8 cellular contexts compared by ENCODE assay signal in the genomic region with DNA sequence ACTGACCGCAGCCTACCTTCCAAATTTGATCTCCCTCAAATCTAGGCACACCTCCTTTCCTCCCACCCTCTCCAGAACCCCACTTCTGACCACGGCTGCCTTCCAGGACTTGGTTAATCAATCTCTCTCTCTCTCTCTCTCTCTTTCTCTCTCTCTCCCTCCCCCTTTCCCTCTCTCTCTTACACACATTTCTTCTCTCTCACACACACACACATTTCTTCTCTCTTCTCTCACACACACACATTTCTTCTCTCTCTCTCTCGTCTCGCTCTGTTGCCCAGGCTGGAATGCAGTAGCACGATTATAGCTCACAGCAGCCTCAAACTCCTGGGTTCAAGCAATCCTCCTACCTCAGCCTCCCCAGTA. TPM values are rescaled to one million over a fixed set of nuclear protein-coding genes. Genes with fewer than 3 reads are reported as not detected.
DNase-seq lines count a peak whose midpoint lies in the region; ATAC-seq, FAIRE-seq and TF ChIP-seq lines count a peak whose summit lies in the region.

No MANE protein-coding gene starts in this region.

- peaks cover 58% of the 10 kb centered on the region for H3K79me2 ChIP-seq in DOHH2 (ENCODE audit: control insufficient read depth, low read length)

- DNase-seq in HL-60 (ENCODE audit: low read depth in 1 of 2, low spot score in 1 of 2): no peak
- no peak for DNase-seq in chondrocyte (ENCODE audit: low spot score)
- DNase-seq in naive thymus-derived CD8-positive, alpha-beta T cell: no peak
- no peak for DNase-seq in NCI-H1048 (lab: John Stamatoyannopoulos, UW)
- no peak for DNase-seq in NCI-H2107 (lab: John Stamatoyannopoulos, UW)
- DNase-seq in NCI-H2081 treated with DMSO at 0.1 percent for 48 hours (lab: John Stamatoyannopoulos, UW): no peak
- no peak for DNase-seq in GM12892 (ENCODE audit: insufficient read length)

- H3K9me2 ChIP-seq in DOHH2 (replicated peaks; ENCODE audit: control insufficient read depth, low read length): no peaks in the 10 kb centered on the region

- peaks cover 4% of the 10 kb centered on the region for H3K36me3 Mint-ChIP-seq in chondrocyte (ENCODE audit: low read depth)
- H3K36me3 Mint-ChIP-seq in naive thymus-derived CD8-positive, alpha-beta T cell: no peaks in the 10 kb centered on the region

- no peaks in the 10 kb centered on the region for H3K27me3 Mint-ChIP-seq in chondrocyte (ENCODE audit: low read depth)
- peaks cover 0 to 1% (median 0%) of the 10 kb centered on the region in 5 donors for H3K27me3 Mint-ChIP-seq in naive thymus-derived CD8-positive, alpha-beta T cell

- H3K36me3 ChIP-seq in DOHH2 (ENCODE audit: control insufficient read depth, low read length): peaks cover 13% of the 10 kb centered on the region

- peak overlapping the region; percentile 88 for H3K4me2 ChIP-seq in DOHH2 (ENCODE audit: low read length)

- TF ChIP-seq POLR2A in GM12892 (IDR thresholded peaks at IDR 0.05; ENCODE audit: low read depth, low read length): no peak

- no peak for ATAC-seq in naive thymus-derived CD8-positive, alpha-beta T cell

- peaks cover 42% of the 10 kb centered on the region for H3K4me1 Mint-ChIP-seq in chondrocyte (ENCODE audit: low read depth)
- H3K4me1 Mint-ChIP-seq in naive thymus-derived CD8-positive, alpha-beta T cell: peaks cover 21 to 62% (median 53%) of the 10 kb centered on the region in 4 donors

- H3F3A ChIP-seq in DOHH2 (ENCODE audit: control insufficient read depth, insufficient read depth): peaks cover 15% of the 10 kb centered on the region

- TF ChIP-seq CTCF in DOHH2 (IDR thresholded peaks at IDR 0.05; ENCODE audit: low read depth, low read length, poor library complexity, severe bottlenecking) (no peak), HL-60 (IDR thresholded peaks at IDR 0.05; ENCODE audit: insufficient read depth, low read length) (no peak), chondrocyte (IDR thresholded peaks at IDR 0.05) (peak; percentile 33)

- H4K20me1 ChIP-seq in DOHH2 (ENCODE audit: control insufficient read depth, insufficient read depth, low read depth, low read length): no peaks in the 10 kb centered on the region

- H3K27me3 ChIP-seq in DOHH2 (ENCODE audit: control insufficient read depth, low read length) (no peaks in the 10 kb centered on the region), HL-60 (ENCODE audit: insufficient read depth, poor library complexity, severe bottlenecking) (no peaks in the 10 kb centered on the region)

- POLR2A ChIA-PET in naive thymus-derived CD8-positive, alpha-beta T cell (lab: Charles Lee): interaction anchor here (0.7 to 2.8 kb wide), 10 partner anchors 18 to 1025 kb away, joined by 3 to 16 read pairs (median 4); a partner anchor contains a TSS

- peak overlapping the region; percentile 88 for H3K27ac Mint-ChIP-seq in chondrocyte (ENCODE audit: unreplicated experiment)
- H3K27ac Mint-ChIP-seq in naive thymus-derived CD8-positive, alpha-beta T cell: peak overlapping the region; percentile 94 to 98 (median 94)

- peak overlapping the region; percentile 85 for H3K4me3 Mint-ChIP-seq in chondrocyte (ENCODE audit: unreplicated experiment)
- peak overlapping the region; percentile 79 to 94 (median 92) for H3K4me3 Mint-ChIP-seq in naive thymus-derived CD8-positive, alpha-beta T cell

- peak overlapping the region; percentile 48 for H3K27ac ChIP-seq in DOHH2 (ENCODE audit: low read depth, low read length)
- H3K27ac ChIP-seq in HL-60 (replicated peaks): peak overlapping the region; percentile 72

- no peaks in the 10 kb centered on the region for H3K9me3 ChIP-seq in DOHH2 (ENCODE audit: control insufficient read depth, insufficient read depth, low read length)

- no peak for FAIRE-seq in GM12892 (lab: Jason Lieb, UNC)

- H3K4me3 ChIP-seq in DOHH2 (ENCODE audit: low read length) (peak overlapping the region; percentile 98), HL-60 (replicated peaks; ENCODE audit: insufficient read depth, low read length) (peak overlapping the region; percentile 98)

- peaks cover 46% of the 10 kb centered on the region for H3K4me1 ChIP-seq in DOHH2 (ENCODE audit: control insufficient read depth, low read length)

- H3K9me3 Mint-ChIP-seq in chondrocyte (ENCODE audit: low read depth): no peaks in the 10 kb centered on the region
- H3K9me3 Mint-ChIP-seq in naive thymus-derived CD8-positive, alpha-beta T cell: peaks cover 0 to 3% (median 0%) of the 10 kb centered on the region in 9 donors

RNA-seq across cellular contexts. Expression of a gene that starts 0.5 kb away (rescaled TPM):
- total RNA-seq in chondrocyte: 29.9 to 36.8 TPM (median 33.1 TPM) in 3 replicates
- total RNA-seq in naive thymus-derived CD8-positive, alpha-beta T cell: 10 to 100 TPM; 34.4 to 38.3 TPM
- polyA plus RNA-seq in naive thymus-derived CD8-positive, alpha-beta T cell: 10 to 100 TPM in 2 of 3 donors, 1 to 10 TPM in 1; 9.2 to 13.9 (median 11.0) TPM
- polyA plus RNA-seq in GM12892 (2012; ENCODE audit: missing spikeins): 30.9 TPM

RNA-seq across cellular contexts. Expression of a gene that starts 20.4 kb away (rescaled TPM):
- 13.6 to 17.6 TPM (median 13.7 TPM) in 3 replicates for total RNA-seq in chondrocyte
- 10 to 100 TPM; 24.3 to 26.2 TPM for total RNA-seq in naive thymus-derived CD8-positive, alpha-beta T cell
- polyA plus RNA-seq in naive thymus-derived CD8-positive, alpha-beta T cell: 10 to 100 TPM; 19.4 to 29.2 (median 24.0) TPM
- polyA plus RNA-seq in GM12892 (2012; ENCODE audit: missing spikeins): 12.3 TPM

RNA-seq across cellular contexts. Expression of a gene that starts 48.1 kb away (rescaled TPM):
- total RNA-seq in chondrocyte: 131 to 141 TPM (median 140 TPM) in 3 replicates
- 10 to 100 TPM; 50.4 to 51.1 TPM for total RNA-seq in naive thymus-derived CD8-positive, alpha-beta T cell
- polyA plus RNA-seq in naive thymus-derived CD8-positive, alpha-beta T cell: 10 to 100 TPM; 79.3 to 97.7 (median 87.3) TPM
- 84.4 TPM for polyA plus RNA-seq in GM12892 (2012; ENCODE audit: missing spikeins)
